In genomic region chr17:75666959-75667790, GRCh38 we compare ENCODE assay signal across 1 cellular context.
A peak's percentile ranks its signal among the peaks of the same experiment; 100 is the strongest.
TF ChIP-seq lines count a peak whose summit lies in the region.

Gene RECQL5 (minus strand): TSS chr17:75667154. CDS start chr17:75666557, 597 bp downstream.
Gene SAP30BP (plus strand): TSS chr17:75667338. CDS start chr17:75667373, 35 bp downstream.

TF ChIP-seq in HepG2, 621 proteins besides CTCF, POLR2A, EP300 and RAD21 (continued from another document and continues in another):
- TF ChIP-seq, protein P1, sequence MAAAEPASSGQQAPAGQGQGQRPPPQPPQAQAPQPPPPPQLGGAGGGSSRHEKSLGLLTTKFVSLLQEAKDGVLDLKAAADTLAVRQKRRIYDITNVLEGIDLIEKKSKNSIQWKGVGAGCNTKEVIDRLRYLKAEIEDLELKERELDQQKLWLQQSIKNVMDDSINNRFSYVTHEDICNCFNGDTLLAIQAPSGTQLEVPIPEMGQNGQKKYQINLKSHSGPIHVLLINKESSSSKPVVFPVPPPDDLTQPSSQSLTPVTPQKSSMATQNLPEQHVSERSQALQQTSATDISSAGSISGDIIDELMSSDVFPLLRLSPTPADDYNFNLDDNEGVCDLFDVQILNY (CRISPR knock-in tag; conservative IDR thresholded peaks at IDR 0.05): no peak
- TF ChIP-seq NFYC (CRISPR knock-in tag; IDR thresholded peaks at IDR 0.05): peak; percentile 92
- TF ChIP-seq ZNF260 (CRISPR knock-in tag; IDR thresholded peaks at IDR 0.05; ENCODE audit: borderline replicate concordance, low read depth): no peak
- no peak for TF ChIP-seq TOPORS (CRISPR knock-in tag; IDR thresholded peaks at IDR 0.05)
- no peak for TF ChIP-seq ADNP (CRISPR knock-in tag; IDR thresholded peaks at IDR 0.05)
- peak; percentile 77 for TF ChIP-seq XRCC5 (optimal IDR thresholded peaks at IDR 0.05; ENCODE audit: low read length)
- TF ChIP-seq ZNF101 (CRISPR knock-in tag; IDR thresholded peaks at IDR 0.05; ENCODE audit: borderline replicate concordance, low read depth): no peak
- peak; percentile 91 for TF ChIP-seq SP2 (CRISPR knock-in tag; IDR thresholded peaks at IDR 0.05)
- no peak for TF ChIP-seq ZNF644 (CRISPR knock-in tag; IDR thresholded peaks at IDR 0.05; ENCODE audit: low read depth)
- TF ChIP-seq ELF1 (CRISPR knock-in tag; IDR thresholded peaks at IDR 0.05): peak; percentile 97
- TF ChIP-seq, protein P2, sequence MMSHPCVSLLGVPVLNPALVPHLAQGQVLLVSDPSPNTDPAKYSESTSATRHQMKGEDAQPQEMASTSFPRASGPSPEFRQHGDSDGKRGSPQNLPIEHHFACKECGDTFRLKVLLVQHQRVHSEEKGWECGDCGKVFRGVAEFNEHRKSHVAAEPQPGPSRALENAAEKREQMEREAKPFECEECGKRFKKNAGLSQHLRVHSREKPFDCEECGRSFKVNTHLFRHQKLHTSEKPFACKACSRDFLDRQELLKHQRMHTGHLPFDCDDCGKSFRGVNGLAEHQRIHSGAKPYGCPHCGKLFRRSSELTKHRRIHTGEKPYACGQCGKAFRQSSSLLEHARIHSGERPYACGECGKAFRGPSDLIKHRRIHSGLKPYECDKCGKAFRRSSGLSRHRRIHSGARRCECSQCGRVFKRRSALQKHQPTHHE (CRISPR knock-in tag; IDR thresholded peaks at IDR 0.05; ENCODE audit: borderline replicate concordance): no peak
- TF ChIP-seq CENPX (CRISPR knock-in tag; IDR thresholded peaks at IDR 0.05): no peak
- TF ChIP-seq STAT6 (CRISPR knock-in tag; IDR thresholded peaks at IDR 0.05; ENCODE audit: borderline replicate concordance): peak; percentile 53
- TF ChIP-seq TEF (CRISPR knock-in tag; IDR thresholded peaks at IDR 0.05): no peak; the same call in 1 of the 2 replicates
- TF ChIP-seq, protein P3, sequence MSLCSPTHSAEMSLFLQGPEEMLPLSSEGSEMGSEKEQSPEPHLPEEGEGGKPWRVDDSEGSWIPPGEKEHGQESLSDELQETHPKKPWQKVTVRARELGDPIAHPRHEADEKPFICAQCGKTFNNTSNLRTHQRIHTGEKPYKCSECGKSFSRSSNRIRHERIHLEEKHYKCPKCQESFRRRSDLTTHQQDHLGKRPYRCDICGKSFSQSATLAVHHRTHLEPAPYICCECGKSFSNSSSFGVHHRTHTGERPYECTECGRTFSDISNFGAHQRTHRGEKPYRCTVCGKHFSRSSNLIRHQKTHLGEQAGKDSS (CRISPR knock-in tag; IDR thresholded peaks at IDR 0.05; ENCODE audit: borderline replicate concordance, low read depth): no peak; the same call in 1 of the 2 replicates
- 0 out of 2 replicates have a peak, but pooled peaks have one; percentile 42 for TF ChIP-seq ZNF773 (CRISPR knock-in tag; IDR thresholded peaks at IDR 0.05; ENCODE audit: borderline replicate concordance)
- peak; percentile 99 for TF ChIP-seq GABPB1 (CRISPR knock-in tag; IDR thresholded peaks at IDR 0.05)
- TF ChIP-seq, protein P4, sequence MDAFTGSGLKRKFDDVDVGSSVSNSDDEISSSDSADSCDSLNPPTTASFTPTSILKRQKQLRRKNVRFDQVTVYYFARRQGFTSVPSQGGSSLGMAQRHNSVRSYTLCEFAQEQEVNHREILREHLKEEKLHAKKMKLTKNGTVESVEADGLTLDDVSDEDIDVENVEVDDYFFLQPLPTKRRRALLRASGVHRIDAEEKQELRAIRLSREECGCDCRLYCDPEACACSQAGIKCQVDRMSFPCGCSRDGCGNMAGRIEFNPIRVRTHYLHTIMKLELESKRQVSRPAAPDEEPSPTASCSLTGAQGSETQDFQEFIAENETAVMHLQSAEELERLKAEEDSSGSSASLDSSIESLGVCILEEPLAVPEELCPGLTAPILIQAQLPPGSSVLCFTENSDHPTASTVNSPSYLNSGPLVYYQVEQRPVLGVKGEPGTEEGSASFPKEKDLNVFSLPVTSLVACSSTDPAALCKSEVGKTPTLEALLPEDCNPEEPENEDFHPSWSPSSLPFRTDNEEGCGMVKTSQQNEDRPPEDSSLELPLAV (CRISPR knock-in tag; conservative IDR thresholded peaks at IDR 0.05; ENCODE audit: low read depth): no peak
- TF ChIP-seq ZNF431 (CRISPR knock-in tag; IDR thresholded peaks at IDR 0.05; ENCODE audit: borderline replicate concordance, low read depth): no peak
- peak; percentile 67; the same call in 1 of the 2 replicates for TF ChIP-seq ZNF546 (CRISPR knock-in tag; conservative IDR thresholded peaks at IDR 0.05)
- no peak for TF ChIP-seq ZNF282 (IDR thresholded peaks at IDR 0.05; ENCODE audit: partially characterized antibody)
- TF ChIP-seq, protein P5, sequence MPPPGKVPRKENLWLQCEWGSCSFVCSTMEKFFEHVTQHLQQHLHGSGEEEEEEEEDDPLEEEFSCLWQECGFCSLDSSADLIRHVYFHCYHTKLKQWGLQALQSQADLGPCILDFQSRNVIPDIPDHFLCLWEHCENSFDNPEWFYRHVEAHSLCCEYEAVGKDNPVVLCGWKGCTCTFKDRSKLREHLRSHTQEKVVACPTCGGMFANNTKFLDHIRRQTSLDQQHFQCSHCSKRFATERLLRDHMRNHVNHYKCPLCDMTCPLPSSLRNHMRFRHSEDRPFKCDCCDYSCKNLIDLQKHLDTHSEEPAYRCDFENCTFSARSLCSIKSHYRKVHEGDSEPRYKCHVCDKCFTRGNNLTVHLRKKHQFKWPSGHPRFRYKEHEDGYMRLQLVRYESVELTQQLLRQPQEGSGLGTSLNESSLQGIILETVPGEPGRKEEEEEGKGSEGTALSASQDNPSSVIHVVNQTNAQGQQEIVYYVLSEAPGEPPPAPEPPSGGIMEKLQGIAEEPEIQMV (CRISPR knock-in tag; IDR thresholded peaks at IDR 0.05; ENCODE audit: low read depth): peak; percentile 62; the same call in 1 of the 2 replicates
- no peak for TF ChIP-seq EED (CRISPR knock-in tag; IDR thresholded peaks at IDR 0.05)
- no peak for TF ChIP-seq TEAD2 (CRISPR knock-in tag; IDR thresholded peaks at IDR 0.05)
- no peak for TF ChIP-seq TCF7 (IDR thresholded peaks at IDR 0.05; ENCODE audit: low read depth)
- TF ChIP-seq, protein P6, sequence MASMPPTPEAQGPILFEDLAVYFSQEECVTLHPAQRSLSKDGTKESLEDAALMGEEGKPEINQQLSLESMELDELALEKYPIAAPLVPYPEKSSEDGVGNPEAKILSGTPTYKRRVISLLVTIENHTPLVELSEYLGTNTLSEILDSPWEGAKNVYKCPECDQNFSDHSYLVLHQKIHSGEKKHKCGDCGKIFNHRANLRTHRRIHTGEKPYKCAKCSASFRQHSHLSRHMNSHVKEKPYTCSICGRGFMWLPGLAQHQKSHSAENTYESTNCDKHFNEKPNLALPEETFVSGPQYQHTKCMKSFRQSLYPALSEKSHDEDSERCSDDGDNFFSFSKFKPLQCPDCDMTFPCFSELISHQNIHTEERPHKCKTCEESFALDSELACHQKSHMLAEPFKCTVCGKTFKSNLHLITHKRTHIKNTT (CRISPR knock-in tag; IDR thresholded peaks at IDR 0.05): no peak
- TF ChIP-seq ZHX2 (IDR thresholded peaks at IDR 0.05; ENCODE audit: low read depth): peak; percentile 94
- TF ChIP-seq ZHX2 (CRISPR knock-in tag; IDR thresholded peaks at IDR 0.05; ENCODE audit: borderline replicate concordance): no peak
- no peak; the same call in 1 of the 2 replicates for TF ChIP-seq MXD4 (CRISPR knock-in tag; IDR thresholded peaks at IDR 0.05)
- TF ChIP-seq ZNF569 (CRISPR knock-in tag; IDR thresholded peaks at IDR 0.05; ENCODE audit: borderline replicate concordance): peak; percentile 50; the same call in 1 of the 2 replicates
- TF ChIP-seq, protein P7, sequence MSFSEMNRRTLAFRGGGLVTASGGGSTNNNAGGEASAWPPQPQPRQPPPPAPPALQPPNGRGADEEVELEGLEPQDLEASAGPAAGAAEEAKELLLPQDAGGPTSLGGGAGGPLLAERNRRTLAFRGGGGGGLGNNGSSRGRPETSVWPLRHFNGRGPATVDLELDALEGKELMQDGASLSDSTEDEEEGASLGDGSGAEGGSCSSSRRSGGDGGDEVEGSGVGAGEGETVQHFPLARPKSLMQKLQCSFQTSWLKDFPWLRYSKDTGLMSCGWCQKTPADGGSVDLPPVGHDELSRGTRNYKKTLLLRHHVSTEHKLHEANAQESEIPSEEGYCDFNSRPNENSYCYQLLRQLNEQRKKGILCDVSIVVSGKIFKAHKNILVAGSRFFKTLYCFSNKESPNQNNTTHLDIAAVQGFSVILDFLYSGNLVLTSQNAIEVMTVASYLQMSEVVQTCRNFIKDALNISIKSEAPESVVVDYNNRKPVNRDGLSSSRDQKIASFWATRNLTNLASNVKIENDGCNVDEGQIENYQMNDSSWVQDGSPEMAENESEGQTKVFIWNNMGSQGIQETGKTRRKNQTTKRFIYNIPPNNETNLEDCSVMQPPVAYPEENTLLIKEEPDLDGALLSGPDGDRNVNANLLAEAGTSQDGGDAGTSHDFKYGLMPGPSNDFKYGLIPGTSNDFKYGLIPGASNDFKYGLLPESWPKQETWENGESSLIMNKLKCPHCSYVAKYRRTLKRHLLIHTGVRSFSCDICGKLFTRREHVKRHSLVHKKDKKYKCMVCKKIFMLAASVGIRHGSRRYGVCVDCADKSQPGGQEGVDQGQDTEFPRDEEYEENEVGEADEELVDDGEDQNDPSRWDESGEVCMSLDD (CRISPR knock-in tag; IDR thresholded peaks at IDR 0.05; ENCODE audit: borderline replicate concordance): no peak
- TF ChIP-seq SALL2 (CRISPR knock-in tag; IDR thresholded peaks at IDR 0.05): no peak; the same call in 1 of the 2 replicates
- TF ChIP-seq IKZF1 (IDR thresholded peaks at IDR 0.05): no peak
- TF ChIP-seq TSC22D2 (CRISPR knock-in tag; IDR thresholded peaks at IDR 0.05; ENCODE audit: borderline replicate concordance): no peak
- TF ChIP-seq ZSCAN9 (CRISPR knock-in tag; IDR thresholded peaks at IDR 0.05; ENCODE audit: borderline replicate concordance): no peak; the same call in 1 of the 2 replicates
- no peak for TF ChIP-seq ZSCAN20 (CRISPR knock-in tag; IDR thresholded peaks at IDR 0.05; ENCODE audit: borderline replicate concordance)
- peak; percentile 81; the same call in 1 of the 2 replicates for TF ChIP-seq KLF12 (CRISPR knock-in tag; IDR thresholded peaks at IDR 0.05; ENCODE audit: borderline replicate concordance)
- TF ChIP-seq NR2F2 (IDR thresholded peaks at IDR 0.05; ENCODE audit: borderline replicate concordance, low read depth): no peak
- TF ChIP-seq SSRP1 (CRISPR knock-in tag; IDR thresholded peaks at IDR 0.05): no peak
- no peak for TF ChIP-seq NFRKB (IDR thresholded peaks at IDR 0.05)
- TF ChIP-seq ZNF547 (CRISPR knock-in tag; IDR thresholded peaks at IDR 0.05): no peak; the same call in 1 of the 2 replicates
- TF ChIP-seq, protein P8, sequence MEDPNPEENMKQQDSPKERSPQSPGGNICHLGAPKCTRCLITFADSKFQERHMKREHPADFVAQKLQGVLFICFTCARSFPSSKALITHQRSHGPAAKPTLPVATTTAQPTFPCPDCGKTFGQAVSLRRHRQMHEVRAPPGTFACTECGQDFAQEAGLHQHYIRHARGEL (CRISPR knock-in tag; IDR thresholded peaks at IDR 0.05): no peak
